Comparison of ENCODE assay signal across 8 cellular contexts in genomic region chr4:51842554-51843308, GRCh38. TPM values are rescaled to one million over a fixed set of nuclear protein-coding genes. Genes with fewer than 3 reads are reported as not detected.
DNase-seq lines count a peak whose midpoint lies in the region; ATAC-seq and TF ChIP-seq lines count a peak whose summit lies in the region.

Gene DCUN1D4 (plus strand): TSS chr4:51843153. CDS start chr4:51843243, 90 bp downstream.

- no peaks in the 10 kb centered on the region for H3K9me3 ChIP-seq in SK-N-SH
- no peaks in the 10 kb centered on the region for H3K9me3 ChIP-seq in gastroesophageal sphincter
- H3K9me3 ChIP-seq in neutrophil = no peaks in the 10 kb centered on the region

- WGBS in SK-N-SH (ENCODE audit: low lambda C conversion rate) = 3% methylated on average over 18 of the region's 68 CpGs
- WGBS in gastroesophageal sphincter (ENCODE audit: low coverage in 1 of 2), 2 donors = 0 to 1% methylated on average over 10 to 17 of the region's 68 CpGs

- no peaks in the 10 kb centered on the region for H3K9me2 ChIP-seq in SK-N-SH

- TF ChIP-seq RAD21 in SK-N-SH (IDR thresholded peaks at IDR 0.05; ENCODE audit: low read length) = no peak

- H3K27ac ChIP-seq in SK-N-SH (ENCODE audit: low read depth in 2 of 2, low read length in 1 of 2) (peak within 1 kb of the TSS; percentile 76 to 84), gastroesophageal sphincter (peak within 1 kb of the TSS; percentile 84 to 98 (median 98)), neutrophil (peak within 1 kb of the TSS; percentile 81), substantia nigra (ENCODE audit: low read depth, low read length, poor library complexity, severe bottlenecking) (peak within 1 kb of the TSS; percentile 89)

- H3K36me3 ChIP-seq in SK-N-SH (replicated peaks in 1 of 2; ENCODE audit: control insufficient read depth in 1 of 2, insufficient read depth in 2 of 2, low read length in 1 of 2) (peaks cover 7% of the 10 kb centered on the region in 2 experiments), gastroesophageal sphincter (no peaks in the 10 kb centered on the region), neutrophil (no peaks in the 10 kb centered on the region)

- H3K4me2 ChIP-seq in SK-N-SH = peak within 1 kb of the TSS; percentile 93

- peak within 1 kb of the TSS; percentile 75 for H3K9ac ChIP-seq in SK-N-SH

- peak; percentile 62 to 64 for TF ChIP-seq POLR2A in gastroesophageal sphincter (IDR thresholded peaks at IDR 0.05)

- CTCF ChIA-PET in GM10248 (lab: Yijun Ruan, JAX) = interaction anchor here (0.9 to 3.4 kb wide), 8 partner anchors 10 to 194 kb away, joined by 3 to 19 read pairs (median 4); no protein-coding TSS in a partner anchor
- CTCF ChIA-PET in SK-N-SH (lab: Yijun Ruan, JAX) = interaction anchor here (0.8 to 2.1 kb wide), 3 partner anchors 8 to 12 kb away, joined by 3 to 9 read pairs (median 4); no protein-coding TSS in a partner anchor

- TF ChIP-seq EP300 in SK-N-SH (IDR thresholded peaks at IDR 0.05; ENCODE audit: borderline replicate concordance in 1 of 2, low read depth in 1 of 2, low read length in 1 of 2) (no peak), gastroesophageal sphincter (IDR thresholded peaks at IDR 0.05) (no peak)

- H3F3A ChIP-seq in SK-N-SH (replicated peaks; ENCODE audit: insufficient read depth) = no peaks in the 10 kb centered on the region

- H3K4me1 ChIP-seq in SK-N-SH (ENCODE audit: control insufficient read depth in 1 of 2, insufficient read depth in 2 of 2, low read depth in 1 of 2, low read length in 1 of 2) (peaks cover 7 to 11% of the 10 kb centered on the region in 2 experiments; a peak in 2 of 4 replicates), gastroesophageal sphincter (peaks cover 0 to 39% (median 0%) of the 10 kb centered on the region in 3 donors), neutrophil (ENCODE audit: control insufficient read depth in 1 of 2, insufficient read depth in 1 of 2, low read depth in 1 of 2, low read length in 1 of 2) (peaks cover 15 to 20% of the 10 kb centered on the region in 2 experiments)

- ATAC-seq in HG02571 (IDR thresholded peaks at IDR 0.05; ENCODE audit: unreplicated experiment) (peak; percentile 96), gastroesophageal sphincter (peak; percentile 93)

- POLR2A ChIA-PET in GM10248 (lab: Yijun Ruan, JAX) = interaction anchor here (1.3 kb wide), 1 partner anchor 870 kb away, joined by 6 read pairs; no protein-coding TSS in a partner anchor
- POLR2A ChIA-PET in SK-N-SH (lab: Yijun Ruan, JAX) = interaction anchor here (1.3 to 1.4 kb wide), 2 partner anchors 22 to 196 kb away, joined by 5 to 8 read pairs; partner anchors contain the start of gene SGCB

- no peaks in the 10 kb centered on the region for H3K27me3 ChIP-seq in SK-N-SH (ENCODE audit: insufficient read depth)
- no peaks in the 10 kb centered on the region for H3K27me3 ChIP-seq in gastroesophageal sphincter
- peaks cover 48% of the 10 kb centered on the region for H3K27me3 ChIP-seq in neutrophil

- TF ChIP-seq CTCF in GM10248 (IDR thresholded peaks at IDR 0.05; ENCODE audit: control extremely low read depth, extremely low read depth, low read depth, missing control alignments) (no peak), SK-N-SH (IDR thresholded peaks at IDR 0.05) (peak; percentile 16; the same call in 1 of the 2 replicates), gastroesophageal sphincter (IDR thresholded peaks at IDR 0.05) (peak in 3 of 4 experiments; percentile 14 to 58 (median 45)), neutrophil (IDR thresholded peaks at IDR 0.05) (peak; percentile 51)

- H4K20me1 ChIP-seq in SK-N-SH (ENCODE audit: insufficient read depth) = peaks cover 29% of the 10 kb centered on the region

- peaks cover 39% of the 10 kb centered on the region for H3K79me2 ChIP-seq in SK-N-SH (ENCODE audit: insufficient read depth)

- DNase-seq in GM10248 (ENCODE audit: extremely low spot score) (peak; percentile 100), NCI-H1048 (lab: John Stamatoyannopoulos, UW) (peak; percentile 94), SK-N-SH (peak; percentile 99), substantia nigra (lab: John Stamatoyannopoulos, UW) (peak; percentile 96 to 100 (median 99))
- DNase-seq in activated naive CD4-positive, alpha-beta T cell treated with anti-CD3 and anti-CD28 coated beads, Interleukin-2, amount 50 U/mL, for 16 hours = peak; percentile 99

- peak within 1 kb of the TSS; percentile 75 to 89 for H3K4me3 ChIP-seq in SK-N-SH (ENCODE audit: low read depth in 2 of 2, low read length in 1 of 2)
- H3K4me3 ChIP-seq in gastroesophageal sphincter = peak within 1 kb of the TSS; percentile 81 to 89
- peak within 1 kb of the TSS; percentile 88 for H3K4me3 ChIP-seq in neutrophil (ENCODE audit: low read depth in 1 of 2, low read length in 1 of 2)

- peak within 1 kb of the TSS; percentile 91 for H2AFZ ChIP-seq in SK-N-SH (ENCODE audit: low read depth)

TF ChIP-seq in SK-N-SH, 30 proteins besides CTCF, POLR2A, EP300 and RAD21 (continues in another document):
- TF ChIP-seq POLR2AphosphoS5 (IDR thresholded peaks at IDR 0.05; ENCODE audit: low read depth, low read length) (peak; percentile 27), CHD2 (IDR thresholded peaks at IDR 0.05; ENCODE audit: low read length, partially characterized antibody) (peak; percentile 96), EZH2phosphoT487 (IDR thresholded peaks at IDR 0.05; ENCODE audit: borderline replicate concordance, low read depth) (no peak), RCOR1 (IDR thresholded peaks at IDR 0.05; ENCODE audit: low read length) (no peak), SMC3 (IDR thresholded peaks at IDR 0.05; ENCODE audit: low read depth, low read length) (no peak), ELF1 (IDR thresholded peaks at IDR 0.05) (no peak; the same call in 1 of the 2 replicates), USF2 (IDR thresholded peaks at IDR 0.05; ENCODE audit: borderline replicate concordance, low read depth, low read length) (no peak), RFX5 (IDR thresholded peaks at IDR 0.05; ENCODE audit: low read length) (peak; percentile 76; the same call in 1 of the 2 replicates), GATA2 (CRISPR knock-in tag; IDR thresholded peaks at IDR 0.05) (no peak), REST (IDR thresholded peaks at IDR 0.05; ENCODE audit: low read depth, low read length) (no peak), FOSL2 (IDR thresholded peaks at IDR 0.05; ENCODE audit: borderline replicate concordance, low read depth) (no peak), YY1 (IDR thresholded peaks at IDR 0.05; ENCODE audit: low read depth) (peak; percentile 12; the same call in 1 of the 2 replicates), PBX3 (IDR thresholded peaks at IDR 0.05) (peak; percentile 100), GABPA (IDR thresholded peaks at IDR 0.05; ENCODE audit: low read depth) (no peak), MAX (IDR thresholded peaks at IDR 0.05; ENCODE audit: low read depth) (peak; percentile 76; the same call in 1 of the 2 replicates), NFIC (IDR thresholded peaks at IDR 0.05; ENCODE audit: borderline replicate concordance) (no peak)

RNA-seq across cellular contexts. Expression of gene DCUN1D4, which starts in this region (rescaled TPM):
- 42.9 and 52.8 TPM in 2 replicates for polyA plus RNA-seq in SK-N-SH (2012; rRNA removed)
- 29.1 and 30.1 TPM in 2 replicates for polyA plus RNA-seq in SK-N-SH (2012; cell fraction: cytosol; rRNA removed)
- 237 and 252 TPM in 2 replicates for polyA plus RNA-seq in SK-N-SH (2012; cell fraction: nucleus; rRNA removed)
- 10 to 100 TPM; 48.9 to 81.9 (median 51.0) TPM for total RNA-seq in gastroesophageal sphincter

Comparison
In these comparisons a context has a peak if more than half of its experiments do, and no peak if none do; other contexts are left out.
1. Peak in every context shown above with its lines: DNase-seq, ATAC-seq, H3K4me3 ChIP-seq and H3K27ac ChIP-seq.